In the genomic region with DNA sequence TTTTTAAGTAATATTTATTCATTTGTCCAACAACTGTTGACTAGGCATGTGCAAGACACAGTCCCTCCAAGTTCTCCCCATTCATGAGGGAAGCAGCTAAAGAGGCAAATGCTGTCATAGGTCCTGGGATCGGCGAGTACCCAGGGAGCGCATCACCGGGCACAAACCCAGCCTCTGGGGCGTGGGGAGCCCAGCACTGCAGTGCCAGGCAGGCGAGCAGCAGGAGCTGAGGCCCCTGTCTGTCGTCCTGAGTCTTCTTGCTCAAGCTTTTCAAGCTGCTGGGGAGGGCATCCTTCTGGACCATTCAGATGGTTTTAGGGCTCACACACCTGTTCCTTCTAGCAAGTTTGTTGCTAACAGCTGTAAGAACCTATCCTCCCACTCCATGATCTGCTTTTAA, we compare ENCODE assay signal across 15 cellular contexts.
"Had no signal": no experiment of that assay in that cellular context is flagged by ENCODE, and none has a peak within 500 bp of the region (broad histone marks: within the 10 kb centered on the region; RNA-seq: fewer than 3 reads in every experiment).

No MANE protein-coding gene starts in this region.

- ATAC-seq: effector memory CD8-positive, alpha-beta T cell; gastroesophageal sphincter; left colon; lower lobe of right lung; natural killer cell had no signal

- H3K4me1 ChIP-seq: gastroesophageal sphincter, sigmoid colon, stomach, thyroid gland had no signal

- H3K27ac ChIP-seq: epithelial cell of prostate, esophagus muscularis mucosa, gastroesophageal sphincter, lower lobe of right lung, sigmoid colon, skin epidermis, stomach, thyroid gland had no signal

- H3K4me3 ChIP-seq: esophagus muscularis mucosa, gastroesophageal sphincter, lower lobe of right lung, sigmoid colon, skin epidermis, stomach, thyroid gland had no signal

- H3K27me3 ChIP-seq: esophagus muscularis mucosa, gastroesophageal sphincter, sigmoid colon, stomach, thyroid gland had no signal

- DNase-seq: effector memory CD8-positive, alpha-beta T cell; glutamatergic neuron; kidney; left colon; lower lobe of right lung; natural killer cell; sigmoid colon; stimulated activated CD4-positive, alpha-beta T cell treated with anti-CD3 and anti-CD28 coated beads, Interleukin-12 subunit alpha, Interleukin-12 subunit beta, amount 100 ng/mL, for 4 hours; stimulated activated naive CD4-positive, alpha-beta T cell; stomach; thyroid gland had no signal

- H3K9me3 ChIP-seq: esophagus muscularis mucosa, gastroesophageal sphincter, lower lobe of right lung, sigmoid colon, stomach, thyroid gland had no signal
